8 cellular contexts compared by ENCODE assay signal in genomic region chr3:51669241-51670052, GRCh38. TPM values are rescaled to one million over a fixed set of nuclear protein-coding genes. Genes with fewer than 3 reads are reported as not detected.
DNase-seq lines count a peak whose midpoint lies in the region; ATAC-seq and TF ChIP-seq lines count a peak whose summit lies in the region.

No MANE protein-coding gene starts in this region.

- H3K9me3 Mint-ChIP-seq in immature natural killer cell: no peaks in the 10 kb centered on the region

- H3K27ac ChIP-seq in VCaP: peak overlapping the region; percentile 95

- ATAC-seq in HG02885 (IDR thresholded peaks at IDR 0.05; ENCODE audit: poor library complexity, unreplicated experiment): no peak

- TF ChIP-seq CTCF in VCaP (conservative IDR thresholded peaks at IDR 0.05): peak; percentile 98

- peak overlapping the region; percentile 25 to 92 (median 82) for H3K27ac Mint-ChIP-seq in immature natural killer cell

- in situ Hi-C loops in T47D (cut with HindIII; ENCODE audit: low pct_unique_long_range_greater_than_20kb, low sequenced_read_pairs): no loop called here

- H3K4me3 Mint-ChIP-seq in immature natural killer cell: peak overlapping the region; percentile 48 to 94 (median 88)

- H3K4me1 Mint-ChIP-seq in immature natural killer cell: peaks cover 43 to 51% of the 10 kb centered on the region in 2 donors

- DNase-seq in AG08395 (ENCODE audit: low spot score): peak; percentile 83
- DNase-seq in GM19238 (ENCODE audit: insufficient read length, low spot score): peak; percentile 55
- peak; percentile 15 for DNase-seq in NCI-H2081 treated with DMSO at 0.1 percent for 48 hours (lab: John Stamatoyannopoulos, UW)
- DNase-seq in T47D (ENCODE audit: low read depth in 1 of 2, low spot score in 1 of 2): peak; percentile 39 to 89
- DNase-seq in immature natural killer cell: peak; percentile 62 to 67 (median 67)
- DNase-seq in stimulated activated CD4-positive, alpha-beta T cell treated with anti-CD3 and anti-CD28 coated beads, Interleukin-12 subunit alpha, Interleukin-12 subunit beta, amount 100 ng/mL, for 24 hours (ENCODE audit: low read depth in 2 of 2): peak; percentile 61 to 89

- H3K27me3 Mint-ChIP-seq in immature natural killer cell (ENCODE audit: low read depth in 3 of 3): peaks cover 6 to 10% (median 9%) of the 10 kb centered on the region in 3 donors

- H3K36me3 Mint-ChIP-seq in immature natural killer cell: peaks cover 0 to 5% (median 0%) of the 10 kb centered on the region in 3 donors

RNA-seq across cellular contexts. Expression of gene TEX264, which starts 1.6 kb away (rescaled TPM):
- 100 to 1,000 TPM; 101 to 155 (median 131) TPM for polyA plus RNA-seq in immature natural killer cell

RNA-seq across cellular contexts. Expression of gene GRM2, which starts 37.4 kb away (rescaled TPM):
- polyA plus RNA-seq in immature natural killer cell: not detected

Comparison
In these comparisons a context has a peak if more than half of its experiments do, and no peak if none do; other contexts are left out.
1. DNase-seq: peak in every context shown above with its lines; median percentile 83 in AG08395; 75 in stimulated activated CD4-positive, alpha-beta T cell treated with anti-CD3 and anti-CD28 coated beads, Interleukin-12 subunit alpha, Interleukin-12 subunit beta, amount 100 ng/mL, for 24 hours; 67 in immature natural killer cell; 64 in T47D; 55 in GM19238; 15 in NCI-H2081 treated with DMSO at 0.1 percent for 48 hours.